ENCODE assay signal across 1 cellular context in genomic region chr20:25225642-25226432, GRCh38.
A peak's percentile ranks its signal among the peaks of the same experiment; 100 is the strongest.
TF ChIP-seq lines count a peak whose summit lies in the region.

No MANE protein-coding gene starts in this region.

TF ChIP-seq in HepG2, 621 proteins besides CTCF, POLR2A, EP300 and RAD21 (continued from another document):
- TF ChIP-seq CBX5 (CRISPR knock-in tag; IDR thresholded peaks at IDR 0.05; ENCODE audit: borderline replicate concordance): no peak
- 0 out of 2 replicates have a peak, but pooled peaks have one; percentile 3 for TF ChIP-seq KLF12 (CRISPR knock-in tag; IDR thresholded peaks at IDR 0.05; ENCODE audit: borderline replicate concordance)
- TF ChIP-seq ZNF205 (CRISPR knock-in tag; IDR thresholded peaks at IDR 0.05): no peak
- TF ChIP-seq, protein P1, sequence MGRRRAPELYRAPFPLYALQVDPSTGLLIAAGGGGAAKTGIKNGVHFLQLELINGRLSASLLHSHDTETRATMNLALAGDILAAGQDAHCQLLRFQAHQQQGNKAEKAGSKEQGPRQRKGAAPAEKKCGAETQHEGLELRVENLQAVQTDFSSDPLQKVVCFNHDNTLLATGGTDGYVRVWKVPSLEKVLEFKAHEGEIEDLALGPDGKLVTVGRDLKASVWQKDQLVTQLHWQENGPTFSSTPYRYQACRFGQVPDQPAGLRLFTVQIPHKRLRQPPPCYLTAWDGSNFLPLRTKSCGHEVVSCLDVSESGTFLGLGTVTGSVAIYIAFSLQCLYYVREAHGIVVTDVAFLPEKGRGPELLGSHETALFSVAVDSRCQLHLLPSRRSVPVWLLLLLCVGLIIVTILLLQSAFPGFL (CRISPR knock-in tag; IDR thresholded peaks at IDR 0.05): 0 out of 2 replicates have a peak, but pooled peaks have one; percentile 30
- no peak for TF ChIP-seq HOMEZ (CRISPR knock-in tag; IDR thresholded peaks at IDR 0.05; ENCODE audit: low read depth)
- TF ChIP-seq BRD4 (CRISPR knock-in tag; IDR thresholded peaks at IDR 0.05): peak; percentile 22; the same call in 1 of the 2 replicates
- TF ChIP-seq, protein P2, sequence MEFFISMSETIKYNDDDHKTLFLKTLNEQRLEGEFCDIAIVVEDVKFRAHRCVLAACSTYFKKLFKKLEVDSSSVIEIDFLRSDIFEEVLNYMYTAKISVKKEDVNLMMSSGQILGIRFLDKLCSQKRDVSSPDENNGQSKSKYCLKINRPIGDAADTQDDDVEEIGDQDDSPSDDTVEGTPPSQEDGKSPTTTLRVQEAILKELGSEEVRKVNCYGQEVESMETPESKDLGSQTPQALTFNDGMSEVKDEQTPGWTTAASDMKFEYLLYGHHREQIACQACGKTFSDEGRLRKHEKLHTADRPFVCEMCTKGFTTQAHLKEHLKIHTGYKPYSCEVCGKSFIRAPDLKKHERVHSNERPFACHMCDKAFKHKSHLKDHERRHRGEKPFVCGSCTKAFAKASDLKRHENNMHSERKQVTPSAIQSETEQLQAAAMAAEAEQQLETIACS (CRISPR knock-in tag; IDR thresholded peaks at IDR 0.05): no peak
- no peak for TF ChIP-seq HNF1B (CRISPR knock-in tag; IDR thresholded peaks at IDR 0.05)
- TF ChIP-seq ZNF589 (CRISPR knock-in tag; conservative IDR thresholded peaks at IDR 0.05): no peak
- TF ChIP-seq SNAPC2 (CRISPR knock-in tag; IDR thresholded peaks at IDR 0.05): no peak
- peak; percentile 53; the same call in 1 of the 2 replicates for TF ChIP-seq ZNF768 (CRISPR knock-in tag; IDR thresholded peaks at IDR 0.05)
- no peak for TF ChIP-seq NONO (IDR thresholded peaks at IDR 0.05)
- TF ChIP-seq NONO (CRISPR knock-in tag; conservative IDR thresholded peaks at IDR 0.05): no peak
- TF ChIP-seq AKAP8 (CRISPR knock-in tag; IDR thresholded peaks at IDR 0.05): no peak
- no peak for TF ChIP-seq ZNF615 (CRISPR knock-in tag; IDR thresholded peaks at IDR 0.05; ENCODE audit: borderline replicate concordance)
- TF ChIP-seq, protein P3, sequence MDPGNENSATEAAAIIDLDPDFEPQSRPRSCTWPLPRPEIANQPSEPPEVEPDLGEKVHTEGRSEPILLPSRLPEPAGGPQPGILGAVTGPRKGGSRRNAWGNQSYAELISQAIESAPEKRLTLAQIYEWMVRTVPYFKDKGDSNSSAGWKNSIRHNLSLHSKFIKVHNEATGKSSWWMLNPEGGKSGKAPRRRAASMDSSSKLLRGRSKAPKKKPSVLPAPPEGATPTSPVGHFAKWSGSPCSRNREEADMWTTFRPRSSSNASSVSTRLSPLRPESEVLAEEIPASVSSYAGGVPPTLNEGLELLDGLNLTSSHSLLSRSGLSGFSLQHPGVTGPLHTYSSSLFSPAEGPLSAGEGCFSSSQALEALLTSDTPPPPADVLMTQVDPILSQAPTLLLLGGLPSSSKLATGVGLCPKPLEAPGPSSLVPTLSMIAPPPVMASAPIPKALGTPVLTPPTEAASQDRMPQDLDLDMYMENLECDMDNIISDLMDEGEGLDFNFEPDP (CRISPR knock-in tag; conservative IDR thresholded peaks at IDR 0.05): no peak
- TF ChIP-seq ZNF468 (CRISPR knock-in tag; IDR thresholded peaks at IDR 0.05): no peak
